9 cellular contexts compared by ENCODE assay signal in genomic region chr10:1050555-1050954, GRCh38. TPM values are rescaled to one million over a fixed set of nuclear protein-coding genes. Genes with fewer than 3 reads are reported as not detected.
DNase-seq lines count a peak whose midpoint lies in the region; FAIRE-seq and TF ChIP-seq lines count a peak whose summit lies in the region.
"Had no signal": no experiment of that assay in that cellular context is flagged by ENCODE, and none has a peak within 500 bp of the region (broad histone marks: within the 10 kb centered on the region; RNA-seq: fewer than 3 reads in every experiment).

No MANE protein-coding gene starts in this region.

- TF ChIP-seq POLR2A in GM12892 (IDR thresholded peaks at IDR 0.05; ENCODE audit: low read depth, low read length): no peak

- FAIRE-seq in GM12892 (lab: Jason Lieb, UNC): no peak

- intact Hi-C loops in activated T-helper 1 cell treated with anti-CD3 and anti-CD28 coated beads, Interleukin-12 subunit alpha, Interleukin-12 subunit beta, Interleukin-2, Interleukin-4 antibody, amounts not matched to agents 30 ng/mL and 10 ng/mL and 1 ng/mL, durations not matched to agents 14 hours and 24 hours and 36 hours (cut with micrococcal nuclease): no loop called here

- H3K9me3 Mint-ChIP-seq in activated T-helper 1 cell treated with anti-CD3 and anti-CD28 coated beads, Interleukin-12 subunit alpha, Interleukin-12 subunit beta, Interleukin-2, Interleukin-4 antibody, amounts not matched to agents 30 ng/mL and 10 ng/mL and 1 ng/mL, durations not matched to agents 14 hours and 24 hours and 36 hours: no peaks in the 10 kb centered on the region

- H3K27ac Mint-ChIP-seq in activated T-helper 1 cell treated with anti-CD3 and anti-CD28 coated beads, Interleukin-12 subunit alpha, Interleukin-12 subunit beta, Interleukin-2, Interleukin-4 antibody, amounts not matched to agents 30 ng/mL and 10 ng/mL and 1 ng/mL, durations not matched to agents 14 hours and 24 hours and 36 hours: peak overlapping the region; percentile 99

- H3K27me3 Mint-ChIP-seq in activated T-helper 1 cell treated with anti-CD3 and anti-CD28 coated beads, Interleukin-12 subunit alpha, Interleukin-12 subunit beta, Interleukin-2, Interleukin-4 antibody, amounts not matched to agents 30 ng/mL and 10 ng/mL and 1 ng/mL, durations not matched to agents 14 hours and 24 hours and 36 hours (ENCODE audit: insufficient read depth): no peaks in the 10 kb centered on the region

- H3K36me3 Mint-ChIP-seq in activated T-helper 1 cell treated with anti-CD3 and anti-CD28 coated beads, Interleukin-12 subunit alpha, Interleukin-12 subunit beta, Interleukin-2, Interleukin-4 antibody, amounts not matched to agents 30 ng/mL and 10 ng/mL and 1 ng/mL, durations not matched to agents 14 hours and 24 hours and 36 hours (ENCODE audit: low read depth): peaks cover 40% of the 10 kb centered on the region

- DNase-seq in COLO668 (lab: John Stamatoyannopoulos, UW; ENCODE audit: unreplicated experiment): peak; percentile 32
- peak; percentile 67 for DNase-seq in HuH-7 (ENCODE audit: low spot score)
- DNase-seq in activated T-helper 1 cell treated with anti-CD3 and anti-CD28 coated beads, Interleukin-12 subunit alpha, Interleukin-12 subunit beta, Interleukin-2, Interleukin-4 antibody, amounts not matched to agents 30 ng/mL and 10 ng/mL and 1 ng/mL, durations not matched to agents 14 hours and 24 hours and 36 hours (ENCODE audit: low spot score): peak; percentile 24
- peak; percentile 35 for DNase-seq in kidney tubule cell (ENCODE audit: low spot score)
- no peak for DNase-seq in dedifferentiated amniotic fluid mesenchymal stem cell (ENCODE audit: extremely low spot score)
- DNase-seq in OCI-M2 (lab: John Stamatoyannopoulos, UW; ENCODE audit: unreplicated experiment): no peak
- DNase-seq in 8988T: no peak
- DNase-seq in GM12892 (ENCODE audit: insufficient read length): no peak

- H3K4me1 Mint-ChIP-seq in activated T-helper 1 cell treated with anti-CD3 and anti-CD28 coated beads, Interleukin-12 subunit alpha, Interleukin-12 subunit beta, Interleukin-2, Interleukin-4 antibody, amounts not matched to agents 30 ng/mL and 10 ng/mL and 1 ng/mL, durations not matched to agents 14 hours and 24 hours and 36 hours (ENCODE audit: low read depth): peaks cover 68% of the 10 kb centered on the region

- peak overlapping the region; percentile 96 for H3K4me3 Mint-ChIP-seq in activated T-helper 1 cell treated with anti-CD3 and anti-CD28 coated beads, Interleukin-12 subunit alpha, Interleukin-12 subunit beta, Interleukin-2, Interleukin-4 antibody, amounts not matched to agents 30 ng/mL and 10 ng/mL and 1 ng/mL, durations not matched to agents 14 hours and 24 hours and 36 hours

RNA-seq across cellular contexts. Expression of gene IDI1, which starts 1.6 kb away (rescaled TPM):
- total RNA-seq in activated T-helper 1 cell treated with anti-CD3 and anti-CD28 coated beads, Interleukin-12 subunit alpha, Interleukin-12 subunit beta, Interleukin-2, Interleukin-4 antibody, amounts not matched to agents 30 ng/mL and 10 ng/mL and 1 ng/mL, durations not matched to agents 14 hours and 24 hours and 36 hours: 76.0 and 78.9 TPM in 2 replicates
- 133 TPM for polyA plus RNA-seq in GM12892 (2012; ENCODE audit: missing spikeins)

RNA-seq across cellular contexts. Expression of gene WDR37, which starts 5.6 kb away (rescaled TPM):
- 19.9 and 21.1 TPM in 2 replicates for total RNA-seq in activated T-helper 1 cell treated with anti-CD3 and anti-CD28 coated beads, Interleukin-12 subunit alpha, Interleukin-12 subunit beta, Interleukin-2, Interleukin-4 antibody, amounts not matched to agents 30 ng/mL and 10 ng/mL and 1 ng/mL, durations not matched to agents 14 hours and 24 hours and 36 hours
- 7.0 TPM for polyA plus RNA-seq in GM12892 (2012; ENCODE audit: missing spikeins)

RNA-seq across cellular contexts. Expression of gene IDI2, which starts 24.9 kb away (rescaled TPM):
- total RNA-seq in activated T-helper 1 cell treated with anti-CD3 and anti-CD28 coated beads, Interleukin-12 subunit alpha, Interleukin-12 subunit beta, Interleukin-2, Interleukin-4 antibody, amounts not matched to agents 30 ng/mL and 10 ng/mL and 1 ng/mL, durations not matched to agents 14 hours and 24 hours and 36 hours: not detected in 2 replicates
- polyA plus RNA-seq in GM12892 (2012; ENCODE audit: missing spikeins): not detected
- total RNA-seq: RPMI7951 had no signal

Comparison
In these comparisons a context has a peak if more than half of its experiments do, and no peak if none do; other contexts are left out.
1. DNase-seq: peak in COLO668 (single experiment), HuH-7 (single experiment), activated T-helper 1 cell treated with anti-CD3 and anti-CD28 coated beads, Interleukin-12 subunit alpha, Interleukin-12 subunit beta, Interleukin-2, Interleukin-4 antibody, amounts not matched to agents 30 ng/mL and 10 ng/mL and 1 ng/mL, durations not matched to agents 14 hours and 24 hours and 36 hours (single experiment) and kidney tubule cell (single experiment); none in dedifferentiated amniotic fluid mesenchymal stem cell (single experiment), OCI-M2 (single experiment), 8988T (single experiment) and GM12892 (single experiment).